In genomic region chr16:55495616-55496289, GRCh38 we compare ENCODE assay signal across 12 cellular contexts. TPM values are rescaled to one million over a fixed set of nuclear protein-coding genes. Genes with fewer than 3 reads are reported as not detected.
A peak's percentile ranks its signal among the peaks of the same experiment; 100 is the strongest.
DNase-seq lines count a peak whose midpoint lies in the region; ATAC-seq and TF ChIP-seq lines count a peak whose summit lies in the region.
"Had no signal": no experiment of that assay in that cellular context is flagged by ENCODE, and none has a peak within 500 bp of the region (broad histone marks: within the 10 kb centered on the region; RNA-seq: fewer than 3 reads in every experiment).

No MANE protein-coding gene starts in this region.

- H3K36me3 ChIP-seq in adipocyte (ENCODE audit: control insufficient read depth, insufficient read depth, low read length, severe bottlenecking) (peaks cover 78% of the 10 kb centered on the region), suprapubic skin (peaks cover 12% of the 10 kb centered on the region)
- H3K36me3 ChIP-seq: neutrophil had no signal

- peak overlapping the region; percentile 24 for H3K27ac ChIP-seq in suprapubic skin
- H3K27ac ChIP-seq: neutrophil had no signal

- DNase-seq in GM13976 (ENCODE audit: low spot score) (peak; percentile 5), adipocyte (ENCODE audit: low read depth) (peak; percentile 52), fibroblast of the conjunctiva (ENCODE audit: low read depth) (peak; percentile 90), suprapubic skin (ENCODE audit: low spot score in 2 of 2) (peak in 1 of 2 donors; percentile 35), SK-N-DZ (ENCODE audit: low spot score) (no peak), osteocyte (ENCODE audit: extremely low spot score, unreplicated experiment) (no peak), middle frontal gyrus (ENCODE audit: extremely low spot score, low spot score) (no peak)
- DNase-seq: activated T-cell treated with anti-CD3 and anti-CD28 coated beads, Interleukin-2, amount 50 U/mL, for 4 hours; NCI-H1417 treated with DMSO at 0.1 percent for 48 hours had no signal

- H3K27me3 Mint-ChIP-seq in osteocyte (ENCODE audit: unreplicated experiment), result no peaks in the 10 kb centered on the region

- H3K9ac ChIP-seq in adipocyte (ENCODE audit: low read length), result peak overlapping the region; percentile 28

- no peaks in the 10 kb centered on the region for H3K9me3 Mint-ChIP-seq in osteocyte (ENCODE audit: unreplicated experiment)
- H3K9me3 Mint-ChIP-seq: activated T-cell treated with anti-CD3 and anti-CD28 coated beads, Interleukin-2, amount 50 U/mL, for 4 hours had no signal

- in situ Hi-C loops in GM13976 (cut with MboI; ENCODE audit: low sequenced_read_pairs, unreplicated experiment), result no loop called here

- H3K27me3 ChIP-seq in adipocyte (replicated peaks; ENCODE audit: control insufficient read depth, insufficient read depth, low read length) (no peaks in the 10 kb centered on the region), suprapubic skin (no peaks in the 10 kb centered on the region)

- peaks cover 43% of the 10 kb centered on the region for H3K36me3 Mint-ChIP-seq in osteocyte (ENCODE audit: unreplicated experiment)

- no peak for TF ChIP-seq EP300 in suprapubic skin (IDR thresholded peaks at IDR 0.05)

- H3K4me1 Mint-ChIP-seq in osteocyte (ENCODE audit: unreplicated experiment), result peaks cover 37% of the 10 kb centered on the region

- H3K4me1 ChIP-seq in adipocyte (ENCODE audit: control insufficient read depth, insufficient read depth, low read length) (peaks cover 53% of the 10 kb centered on the region), suprapubic skin (peaks cover 71% of the 10 kb centered on the region)

- H3K4me3 Mint-ChIP-seq in osteocyte (ENCODE audit: unreplicated experiment), result no peak overlapping the region
- H3K4me3 Mint-ChIP-seq: activated T-cell treated with anti-CD3 and anti-CD28 coated beads, Interleukin-2, amount 50 U/mL, for 4 hours had no signal

- H3K4me3 ChIP-seq in adipocyte (ENCODE audit: low read length) (no peak overlapping the region), suprapubic skin (no peak overlapping the region)

- TF ChIP-seq CTCF in GM13976 (IDR thresholded peaks at IDR 0.05; ENCODE audit: borderline replicate concordance, control extremely low read depth, extremely low read depth, insufficient read depth, missing control alignments) (no peak), suprapubic skin (IDR thresholded peaks at IDR 0.05) (no peak), osteocyte (IDR thresholded peaks at IDR 0.05) (no peak)

- no peak for TF ChIP-seq POLR2A in suprapubic skin (IDR thresholded peaks at IDR 0.05)

- no peak for ATAC-seq in HG02973 (IDR thresholded peaks at IDR 0.05; ENCODE audit: unreplicated experiment)
- ATAC-seq: activated T-cell treated with anti-CD3 and anti-CD28 coated beads, Interleukin-2, amount 50 U/mL, for 4 hours had no signal

- 55% methylated on average over 7 of the region's 7 CpGs for WGBS in suprapubic skin

- no peak overlapping the region for H3K27ac Mint-ChIP-seq in osteocyte (ENCODE audit: unreplicated experiment)

- H3K9me3 ChIP-seq in adipocyte (ENCODE audit: control insufficient read depth, low read length), result no peaks in the 10 kb centered on the region
- no peaks in the 10 kb centered on the region for H3K9me3 ChIP-seq in suprapubic skin
- H3K9me3 ChIP-seq: neutrophil had no signal

RNA-seq across cellular contexts. Expression of gene LPCAT2, which starts 13.1 kb away (rescaled TPM):
- total RNA-seq in suprapubic skin (10 to 100 TPM; 12.1 to 19.7 (median 18.1) TPM), osteocyte (9.6 and 11.1 TPM in 2 replicates)
- not detected in 2 replicates for polyA plus RNA-seq in SK-N-DZ (2014; cell fraction: cytosol; rRNA removed)
- polyA plus RNA-seq in SK-N-DZ (2014; cell fraction: nucleus; rRNA removed), result 1.9 TPM in 1 of 2 replicates, not detected in the other
- total RNA-seq: OCI-LY7 had no signal

RNA-seq across cellular contexts. Expression of gene MMP2, which starts 16.8 kb away (rescaled TPM):
- total RNA-seq in suprapubic skin (100 to 1,000 TPM in 2 of 4 donors, 10 to 100 TPM in 2; 71.4 to 175 (median 120) TPM), osteocyte (421 and 452 TPM in 2 replicates)
- polyA plus RNA-seq in SK-N-DZ (2014; cell fraction: cytosol; rRNA removed), result 24.5 and 26.4 TPM in 2 replicates
- 13.4 and 22.8 TPM in 2 replicates for polyA plus RNA-seq in SK-N-DZ (2014; cell fraction: nucleus; rRNA removed)

Comparison
In these comparisons a context has a peak if more than half of its experiments do, and no peak if none do; other contexts are left out.
1. DNase-seq: peak in GM13976 (single experiment), adipocyte (single experiment) and fibroblast of the conjunctiva (single experiment); none in SK-N-DZ (single experiment), osteocyte (single experiment) and middle frontal gyrus (single experiment).